In the genomic region with DNA sequence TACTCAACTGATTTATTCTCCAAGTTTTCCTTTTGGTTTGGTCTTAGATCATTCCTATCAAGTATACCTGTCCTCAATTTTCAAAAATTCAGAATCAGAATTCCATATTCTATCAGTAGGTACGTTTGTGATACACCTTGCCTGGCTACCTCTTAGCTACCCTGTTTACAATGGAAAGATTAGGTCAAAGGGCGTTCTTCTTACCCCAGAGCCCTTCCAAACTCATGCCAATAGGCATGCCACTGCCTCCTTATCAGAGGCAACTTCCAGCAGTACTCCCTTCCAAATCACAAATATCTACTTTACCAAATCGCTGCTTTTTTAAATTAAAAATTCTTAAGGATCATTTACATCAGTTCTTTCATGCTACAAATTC, we compare ENCODE assay signal across 8 cellular contexts. TPM values are rescaled to one million over a fixed set of nuclear protein-coding genes. Genes with fewer than 3 reads are reported as not detected.
A peak's percentile ranks its signal among the peaks of the same experiment; 100 is the strongest.
DNase-seq lines count a peak whose midpoint lies in the region; ATAC-seq and TF ChIP-seq lines count a peak whose summit lies in the region.

No MANE protein-coding gene starts in this region.

- DNase-seq in AG10803 (ENCODE audit: low read depth), result no peak
- DNase-seq in LNCaP clone FGC (ENCODE audit: low read depth), result no peak
- no peak for DNase-seq in dorsolateral prefrontal cortex
- no peak for DNase-seq in naive thymus-derived CD8-positive, alpha-beta T cell
- DNase-seq in midbrain (lab: John Stamatoyannopoulos, UW), result no peak
- DNase-seq in MV-4-11 (lab: John Stamatoyannopoulos, UW), result no peak
- DNase-seq in SHP77 (lab: John Stamatoyannopoulos, UW), result no peak
- DNase-seq in COLO829 (ENCODE audit: low spot score), result no peak

- peak overlapping the region; percentile 78 to 99 (median 91) for H3K4me3 Mint-ChIP-seq in naive thymus-derived CD8-positive, alpha-beta T cell

- TF ChIP-seq CTCF in AG10803 (conservative IDR thresholded peaks at IDR 0.05; ENCODE audit: low read length), result no peak
- TF ChIP-seq CTCF in LNCaP clone FGC (IDR thresholded peaks at IDR 0.05; ENCODE audit: control insufficient read depth, extremely low read depth, insufficient read depth), result no peak
- TF ChIP-seq CTCF in dorsolateral prefrontal cortex (IDR thresholded peaks at IDR 0.05 in 54 of 56, conservative IDR thresholded peaks at IDR 0.05 in 2 of 56; ENCODE audit: low read depth in 1 of 56, partially characterized antibody in 56 of 56), result no peak

- peak overlapping the region in 24 of 59 donors; percentile 36 to 100 (median 98) for H3K27ac ChIP-seq in dorsolateral prefrontal cortex

- ATAC-seq in naive thymus-derived CD8-positive, alpha-beta T cell, result no peak

- peak overlapping the region; percentile 66 to 100 (median 94) for H3K27ac Mint-ChIP-seq in naive thymus-derived CD8-positive, alpha-beta T cell

- no peaks in the 10 kb centered on the region for H3K9me3 Mint-ChIP-seq in naive thymus-derived CD8-positive, alpha-beta T cell

- H3K27me3 ChIP-seq in dorsolateral prefrontal cortex, result no peaks in the 10 kb centered on the region

- peaks cover 0 to 44% (median 4%) of the 10 kb centered on the region in 3 donors for H3K36me3 Mint-ChIP-seq in naive thymus-derived CD8-positive, alpha-beta T cell

- no peaks in the 10 kb centered on the region for H3K27me3 Mint-ChIP-seq in naive thymus-derived CD8-positive, alpha-beta T cell

- peaks cover 20 to 56% (median 46%) of the 10 kb centered on the region in 4 donors for H3K4me1 Mint-ChIP-seq in naive thymus-derived CD8-positive, alpha-beta T cell

- POLR2A ChIA-PET in naive thymus-derived CD8-positive, alpha-beta T cell (lab: Charles Lee), result no interaction called here

- intact Hi-C loops in dorsolateral prefrontal cortex (cut with DNase I), result loop anchor here (2.0 to 10.0 kb wide), 6 partner anchors 90 to 135 kb away; a partner anchor contains a TSS

- peak overlapping the region; percentile 85 for H3K4me3 ChIP-seq in AG10803 (ENCODE audit: low read length)
- peak overlapping the region; percentile 88 for H3K4me3 ChIP-seq in LNCaP clone FGC (ENCODE audit: low read depth, low read length)
- peak overlapping the region; percentile 62 to 97 (median 87) for H3K4me3 ChIP-seq in dorsolateral prefrontal cortex

RNA-seq across cellular contexts. Expression of a gene that starts 1.0 kb away (rescaled TPM):
- total RNA-seq in dorsolateral prefrontal cortex, result 10 to 100 TPM; 14.6 to 38.0 (median 20.9) TPM
- 10 to 100 TPM; 40.5 to 40.7 TPM for total RNA-seq in naive thymus-derived CD8-positive, alpha-beta T cell
- polyA plus RNA-seq in naive thymus-derived CD8-positive, alpha-beta T cell, result 1 to 10 TPM; 3.2 to 8.2 (median 3.8) TPM

RNA-seq across cellular contexts. Expression of a gene that starts 45.8 kb away (rescaled TPM):
- total RNA-seq in dorsolateral prefrontal cortex, result under 1 TPM in 8 of 120 experiments, not detected in 112; 0.41 to 0.86 (median 0.55) TPM
- total RNA-seq in naive thymus-derived CD8-positive, alpha-beta T cell, result not detected
- not detected for polyA plus RNA-seq in naive thymus-derived CD8-positive, alpha-beta T cell

RNA-seq across cellular contexts. Expression of a gene that starts 52.2 kb away (rescaled TPM):
- 10 to 100 TPM; 30.7 to 54.6 (median 42.6) TPM for total RNA-seq in dorsolateral prefrontal cortex
- 10 to 100 TPM; 46.7 to 50.5 TPM for total RNA-seq in naive thymus-derived CD8-positive, alpha-beta T cell
- 10 to 100 TPM; 19.5 to 34.8 (median 19.6) TPM for polyA plus RNA-seq in naive thymus-derived CD8-positive, alpha-beta T cell
